Comparison of ENCODE assay signal across 8 cellular contexts in the genomic region with DNA sequence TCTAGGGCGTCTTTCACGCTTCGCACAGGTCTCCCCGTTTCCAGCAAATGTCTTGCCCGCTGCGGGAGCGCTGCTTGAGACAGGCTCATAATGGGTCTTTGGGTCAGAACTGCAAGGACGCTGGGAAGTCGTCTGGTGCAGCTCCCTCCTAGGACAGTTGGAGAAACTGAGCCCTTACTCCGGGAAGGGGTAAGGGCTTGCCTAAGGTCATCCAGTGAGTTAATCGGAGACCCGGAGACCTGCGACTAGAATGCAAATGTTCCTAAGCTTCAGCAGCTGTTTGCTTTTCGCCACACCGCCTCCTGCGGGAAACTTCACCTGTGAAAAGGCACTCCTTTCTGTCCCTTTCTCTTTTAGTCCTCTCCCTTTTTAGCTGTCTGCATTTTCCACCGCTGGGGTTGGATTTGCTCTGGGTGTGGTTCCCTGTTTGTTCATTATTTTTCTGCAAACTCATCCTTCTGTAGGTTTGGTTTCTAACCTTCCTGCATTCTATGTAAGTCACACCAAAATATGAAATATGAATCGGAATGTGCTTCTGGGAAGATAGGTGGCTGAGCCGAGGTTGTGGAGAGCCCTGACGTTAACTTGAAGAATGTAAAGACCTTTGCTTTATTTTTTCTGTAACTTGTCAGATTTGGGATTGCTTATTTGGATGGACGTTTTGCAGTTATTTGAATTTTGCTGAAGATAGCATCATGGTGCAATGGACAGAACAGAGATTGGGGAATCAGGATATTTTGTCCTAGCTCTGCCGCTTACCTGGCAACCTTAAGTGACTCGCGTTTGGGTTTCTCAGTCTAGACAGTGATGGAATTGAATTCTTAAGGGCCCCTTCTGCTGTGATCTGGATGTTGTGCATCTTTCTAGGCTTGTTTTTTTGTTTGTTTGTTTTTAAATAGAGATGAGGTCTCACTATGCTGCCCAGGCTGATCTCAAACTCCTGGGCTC. TPM values are rescaled to one million over a fixed set of nuclear protein-coding genes. Genes with fewer than 3 reads are reported as not detected.
A peak's percentile ranks its signal among the peaks of the same experiment; 100 is the strongest.
DNase-seq lines count a peak whose midpoint lies in the region; ATAC-seq, FAIRE-seq and TF ChIP-seq lines count a peak whose summit lies in the region.

No MANE protein-coding gene starts in this region.

- peak overlapping the region; percentile 72 for H3K9ac ChIP-seq in HepG2 (ENCODE audit: insufficient read depth, low read depth, low read length)

- POLR2A ChIA-PET in HepG2 (lab: Yijun Ruan, JAX): interaction anchor here (1.2 to 1.8 kb wide), 4 partner anchors 11 to 323 kb away, joined by 5 to 10 read pairs (median 6); a partner anchor contains a TSS

- 13% methylated on average over 16 of the region's 24 CpGs for WGBS in HepG2 (ENCODE audit: low lambda C conversion rate)

- peak; percentile 18; the same call in 1 of the 2 replicates for TF ChIP-seq CTCF in HepG2 (CRISPR knock-in tag; IDR thresholded peaks at IDR 0.05)

- BruUV-seq in HepG2 (replicated peaks; lab: Mats Ljungman, UMichigan): TSS peak; percentile 65

- ATAC-seq in HG03432 (IDR thresholded peaks at IDR 0.05; ENCODE audit: unreplicated experiment): peak; percentile 3
- peak; percentile 53 for ATAC-seq in SK-N-SH treated with all-trans-retinoic acid at 6 μM for 48 hours
- ATAC-seq in HepG2: peak; percentile 62
- ATAC-seq in stimulated activated naive CD8-positive, alpha-beta T cell treated with anti-CD3 and anti-CD28 coated beads, Interleukin-15, Interleukin-2, amounts not matched to agents 100 U/mL and 50 U/mL, for 24 hours: no peak
- ATAC-seq in GM19467 (IDR thresholded peaks at IDR 0.05; ENCODE audit: unreplicated experiment): no peak

- TF ChIP-seq POLR2A in HepG2 (IDR thresholded peaks at IDR 0.05; ENCODE audit: insufficient read depth in 1 of 2, low read depth in 2 of 2, low read length in 2 of 2): no peak

- H3K4me3 ChIP-seq in HepG2 (replicated peaks in 1 of 3; ENCODE audit: insufficient read depth in 1 of 3, low read depth in 2 of 3, low read length in 3 of 3): peak overlapping the region; percentile 79 to 94 (median 94)

- H3K4me1 ChIP-seq in HepG2 (ENCODE audit: insufficient read depth, low read length): peaks cover 57% of the 10 kb centered on the region

- H3K27me3 ChIP-seq in HepG2 (ENCODE audit: control insufficient read depth in 1 of 2, insufficient read depth in 2 of 2, low read length in 2 of 2): no peaks in the 10 kb centered on the region; a peak in 1 of 5 replicates

- H3K9me3 ChIP-seq in HepG2 (ENCODE audit: low read length): no peaks in the 10 kb centered on the region

- DNase-seq in activated T-cell treated with anti-CD3 and anti-CD28 coated beads for 1 hour (ENCODE audit: low read depth) (peak; percentile 2), activated T-cell treated with anti-CD3 and anti-CD28 coated beads for 4 hours (no peak), HepG2 (ENCODE audit: low spot score) (peak; percentile 27)
- DNase-seq in central memory CD4-positive, alpha-beta T cell: peak; percentile 21
- DNase-seq in stimulated activated naive CD8-positive, alpha-beta T cell treated with anti-CD3 and anti-CD28 coated beads, Interleukin-15, Interleukin-2, amounts not matched to agents 100 U/mL and 50 U/mL, for 24 hours: peak; percentile 18

- intact Hi-C loops in HepG2 (cut with micrococcal nuclease; ENCODE audit: unreplicated experiment): loop anchor here (5.0 kb wide), 2 partner anchors 294 to 309 kb away; a partner anchor contains a TSS

- no peaks in the 10 kb centered on the region for H4K20me1 ChIP-seq in HepG2 (ENCODE audit: insufficient read depth, low read length)

- peak overlapping the region; percentile 90 for H2AFZ ChIP-seq in HepG2 (ENCODE audit: low read length)

- H3K79me2 ChIP-seq in HepG2 (ENCODE audit: insufficient read depth, low read length): peaks cover 4% of the 10 kb centered on the region

- CTCF ChIA-PET in HepG2 (lab: Yijun Ruan, JAX; ENCODE audit: low intra/inter-chr PET ratio, low total read pairs): interaction anchor here (2.1 to 2.6 kb wide), 3 partner anchors 15 to 204 kb away, joined by 15 to 37 read pairs (median 31); no protein-coding TSS in a partner anchor

- no peak overlapping the region for H3K27ac ChIP-seq in HepG2 (ENCODE audit: extremely low read length, insufficient read depth, low read length)

- H3K4me2 ChIP-seq in HepG2 (ENCODE audit: low read depth, low read length): peak overlapping the region; percentile 97

- TF ChIP-seq EP300 in HepG2 (IDR thresholded peaks at IDR 0.05; ENCODE audit: low read depth in 2 of 2, low read length in 2 of 2): no peak
- TF ChIP-seq EP300 in HepG2 (CRISPR knock-in tag; IDR thresholded peaks at IDR 0.05; ENCODE audit: borderline replicate concordance): no peak

- peak; percentile 46 for FAIRE-seq in HepG2 (lab: Jason Lieb, UNC)

- H3K36me3 ChIP-seq in HepG2 (replicated peaks in 1 of 2; ENCODE audit: control insufficient read depth in 1 of 2, insufficient read depth in 2 of 2, low read length in 2 of 2): no peaks in the 10 kb centered on the region

- in situ Hi-C loops in HepG2 (cut with HindIII; ENCODE audit: extremely low pct_ligation_motif_present, low pct_unique_long_range_greater_than_20kb): loop anchor here (5.0 to 25.0 kb wide), 3 partner anchors 54 to 289 kb away; no protein-coding TSS in a partner anchor

- TF ChIP-seq RAD21 in HepG2 (CRISPR knock-in tag; IDR thresholded peaks at IDR 0.05): no peak

TF ChIP-seq in SK-N-SH treated with all-trans-retinoic acid at 6 μM for 48 hours, 23 proteins besides CTCF, POLR2A, EP300 and RAD21 (continues in another document):
- TF ChIP-seq ARNTL (CRISPR knock-in tag; IDR thresholded peaks at IDR 0.05; ENCODE audit: borderline replicate concordance, low read depth): no peak
- TF ChIP-seq, protein P1, sequence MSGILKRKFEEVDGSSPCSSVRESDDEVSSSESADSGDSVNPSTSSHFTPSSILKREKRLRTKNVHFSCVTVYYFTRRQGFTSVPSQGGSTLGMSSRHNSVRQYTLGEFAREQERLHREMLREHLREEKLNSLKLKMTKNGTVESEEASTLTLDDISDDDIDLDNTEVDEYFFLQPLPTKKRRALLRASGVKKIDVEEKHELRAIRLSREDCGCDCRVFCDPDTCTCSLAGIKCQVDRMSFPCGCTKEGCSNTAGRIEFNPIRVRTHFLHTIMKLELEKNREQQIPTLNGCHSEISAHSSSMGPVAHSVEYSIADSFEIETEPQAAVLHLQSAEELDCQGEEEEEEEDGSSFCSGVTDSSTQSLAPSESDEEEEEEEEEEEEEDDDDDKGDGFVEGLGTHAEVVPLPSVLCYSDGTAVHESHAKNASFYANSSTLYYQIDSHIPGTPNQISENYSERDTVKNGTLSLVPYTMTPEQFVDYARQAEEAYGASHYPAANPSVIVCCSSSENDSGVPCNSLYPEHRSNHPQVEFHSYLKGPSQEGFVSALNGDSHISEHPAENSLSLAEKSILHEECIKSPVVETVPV (CRISPR knock-in tag; IDR thresholded peaks at IDR 0.05): no peak
- no peak for TF ChIP-seq ZNF565 (CRISPR knock-in tag; conservative IDR thresholded peaks at IDR 0.05; ENCODE audit: low read depth)
- no peak for TF ChIP-seq OSR1 (CRISPR knock-in tag; IDR thresholded peaks at IDR 0.05)
- TF ChIP-seq TCF4 (CRISPR knock-in tag; IDR thresholded peaks at IDR 0.05; ENCODE audit: borderline replicate concordance): no peak
- TF ChIP-seq CSDC2 (CRISPR knock-in tag; IDR thresholded peaks at IDR 0.05): no peak
- no peak for TF ChIP-seq SNAI2 (CRISPR knock-in tag; IDR thresholded peaks at IDR 0.05)

TF ChIP-seq in HepG2, 621 proteins besides CTCF, POLR2A, EP300 and RAD21 (continues in another document):
- no peak for TF ChIP-seq FIP1L1 (IDR thresholded peaks at IDR 0.05; ENCODE audit: borderline replicate concordance, insufficient read depth, low read depth, low read length)
- no peak for TF ChIP-seq CREB1 (IDR thresholded peaks at IDR 0.05)
- TF ChIP-seq CREB1 (CRISPR knock-in tag; IDR thresholded peaks at IDR 0.05): no peak
- no peak for TF ChIP-seq FOSL2 (CRISPR knock-in tag; IDR thresholded peaks at IDR 0.05)
- no peak for TF ChIP-seq NFE2L2 (IDR thresholded peaks at IDR 0.05; ENCODE audit: low read length)
- no peak for TF ChIP-seq ZNF614 (CRISPR knock-in tag; IDR thresholded peaks at IDR 0.05; ENCODE audit: borderline replicate concordance)

RNA-seq across cellular contexts. Expression of a gene that starts 0.9 kb away (rescaled TPM):
- total RNA-seq in HepG2 (2016; rRNA removed; fragmentation: Illumina TruSeq; extraction: Trizol): 5.5 and 8.0 TPM in 2 replicates
- 2.2 TPM in 2 replicates for total RNA-seq in HepG2 (2016; cell fraction: cytosol; rRNA removed; fragmentation: Illumina TruSeq; extraction: Trizol; ENCODE audit: low read depth)
- 5.3 and 6.0 TPM in 2 replicates for total RNA-seq in HepG2 (2016; cell fraction: insoluble cytoplasmic fraction; rRNA removed; fragmentation: Illumina TruSeq; extraction: Trizol)
- 5.7 and 6.6 TPM in 2 replicates for total RNA-seq in HepG2 (2016; cell fraction: membrane; rRNA removed; fragmentation: Illumina TruSeq; extraction: Trizol)
- 9.8 and 12.7 TPM in 2 replicates for total RNA-seq in HepG2 (2016; cell fraction: nucleus; rRNA removed; fragmentation: Illumina TruSeq; extraction: Trizol)
- 8.5 and 8.9 TPM in 2 replicates for polyA plus RNA-seq in HepG2 (2011; rRNA removed)
- polyA plus RNA-seq in HepG2 (2011; cell fraction: cytosol; rRNA removed): 4.8 and 5.0 TPM in 2 replicates
- polyA plus RNA-seq in HepG2 (2011; cell fraction: nucleus; rRNA removed): 12.0 and 12.4 TPM in 2 replicates
- polyA plus RNA-seq in HepG2 (2012): 5.1 and 5.5 TPM in 2 replicates
- polyA plus RNA-seq in HepG2 (2016; cell fraction: cytosol; fragmentation: Illumina TruSeq; extraction: Trizol; ENCODE audit: low read depth): 0.78 and 1.0 TPM in 2 replicates
- polyA plus RNA-seq in HepG2 (2016; cell fraction: insoluble cytoplasmic fraction; fragmentation: Illumina TruSeq; extraction: Trizol; ENCODE audit: low read depth): 4.5 and 5.2 TPM in 2 replicates
- polyA plus RNA-seq in HepG2 (2016; cell fraction: membrane; fragmentation: Illumina TruSeq; extraction: Trizol; ENCODE audit: low read depth): 2.0 and 2.2 TPM in 2 replicates
- 11.5 and 12.1 TPM in 2 replicates for polyA plus RNA-seq in HepG2 (2016; cell fraction: nucleus; fragmentation: Illumina TruSeq; extraction: Trizol; ENCODE audit: insufficient read depth, low read depth)
- polyA minus RNA-seq in HepG2 (2011; rRNA and poly(A)+ RNA removed; ENCODE audit: low replicate concordance): 24.5 and 41.7 TPM in 2 replicates
- 7.5 and 9.8 TPM in 2 replicates for polyA minus RNA-seq in HepG2 (2011; cell fraction: cytosol; rRNA and poly(A)+ RNA removed)
- 14.4 and 14.7 TPM in 2 replicates for polyA minus RNA-seq in HepG2 (2011; cell fraction: nucleus; rRNA and poly(A)+ RNA removed)

Comparison
In these comparisons a context has a peak if more than half of its experiments do, and no peak if none do; other contexts are left out.
1. ATAC-seq: peak in HG03432 (single experiment), SK-N-SH treated with all-trans-retinoic acid at 6 μM for 48 hours (single experiment) and HepG2 (single experiment); none in stimulated activated naive CD8-positive, alpha-beta T cell treated with anti-CD3 and anti-CD28 coated beads, Interleukin-15, Interleukin-2, amounts not matched to agents 100 U/mL and 50 U/mL, for 24 hours (single experiment) and GM19467 (single experiment).